1 cellular context compared by ENCODE assay signal in the genomic region with DNA sequence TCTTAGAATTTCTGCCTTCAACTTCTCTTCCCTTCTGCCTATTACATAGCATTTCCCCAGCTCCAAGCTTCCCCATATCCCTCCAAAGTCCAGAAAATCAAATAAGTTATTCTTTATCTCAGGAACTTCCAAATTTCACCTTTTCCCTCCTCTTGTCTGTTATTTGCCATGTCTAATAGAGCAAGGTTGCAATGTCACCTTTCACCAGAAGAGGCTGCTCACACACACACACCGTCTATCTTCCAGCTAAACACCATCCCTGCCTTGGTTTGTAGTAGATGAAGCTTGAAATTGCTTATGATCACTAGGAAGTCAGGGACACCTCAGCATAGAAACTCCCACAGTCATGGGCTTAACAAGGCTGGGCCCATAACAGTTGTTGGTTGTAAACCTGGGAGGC.
TF ChIP-seq lines count a peak whose summit lies in the region.

No MANE protein-coding gene starts in this region.

TF ChIP-seq in GM23338, 12 proteins besides CTCF, POLR2A, EP300 and RAD21 (continued from another document):
- TF ChIP-seq, protein P1, sequence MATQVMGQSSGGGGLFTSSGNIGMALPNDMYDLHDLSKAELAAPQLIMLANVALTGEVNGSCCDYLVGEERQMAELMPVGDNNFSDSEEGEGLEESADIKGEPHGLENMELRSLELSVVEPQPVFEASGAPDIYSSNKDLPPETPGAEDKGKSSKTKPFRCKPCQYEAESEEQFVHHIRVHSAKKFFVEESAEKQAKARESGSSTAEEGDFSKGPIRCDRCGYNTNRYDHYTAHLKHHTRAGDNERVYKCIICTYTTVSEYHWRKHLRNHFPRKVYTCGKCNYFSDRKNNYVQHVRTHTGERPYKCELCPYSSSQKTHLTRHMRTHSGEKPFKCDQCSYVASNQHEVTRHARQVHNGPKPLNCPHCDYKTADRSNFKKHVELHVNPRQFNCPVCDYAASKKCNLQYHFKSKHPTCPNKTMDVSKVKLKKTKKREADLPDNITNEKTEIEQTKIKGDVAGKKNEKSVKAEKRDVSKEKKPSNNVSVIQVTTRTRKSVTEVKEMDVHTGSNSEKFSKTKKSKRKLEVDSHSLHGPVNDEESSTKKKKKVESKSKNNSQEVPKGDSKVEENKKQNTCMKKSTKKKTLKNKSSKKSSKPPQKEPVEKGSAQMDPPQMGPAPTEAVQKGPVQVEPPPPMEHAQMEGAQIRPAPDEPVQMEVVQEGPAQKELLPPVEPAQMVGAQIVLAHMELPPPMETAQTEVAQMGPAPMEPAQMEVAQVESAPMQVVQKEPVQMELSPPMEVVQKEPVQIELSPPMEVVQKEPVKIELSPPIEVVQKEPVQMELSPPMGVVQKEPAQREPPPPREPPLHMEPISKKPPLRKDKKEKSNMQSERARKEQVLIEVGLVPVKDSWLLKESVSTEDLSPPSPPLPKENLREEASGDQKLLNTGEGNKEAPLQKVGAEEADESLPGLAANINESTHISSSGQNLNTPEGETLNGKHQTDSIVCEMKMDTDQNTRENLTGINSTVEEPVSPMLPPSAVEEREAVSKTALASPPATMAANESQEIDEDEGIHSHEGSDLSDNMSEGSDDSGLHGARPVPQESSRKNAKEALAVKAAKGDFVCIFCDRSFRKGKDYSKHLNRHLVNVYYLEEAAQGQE (IDR thresholded peaks at IDR 0.05; ENCODE audit: unreplicated experiment), result no peak
- TF ChIP-seq CREB1 (CRISPR knock-in tag; IDR thresholded peaks at IDR 0.05; ENCODE audit: low read depth), result no peak
- TF ChIP-seq ZNF331 (CRISPR knock-in tag; IDR thresholded peaks at IDR 0.05; ENCODE audit: low read depth), result no peak
- TF ChIP-seq, protein P2, sequence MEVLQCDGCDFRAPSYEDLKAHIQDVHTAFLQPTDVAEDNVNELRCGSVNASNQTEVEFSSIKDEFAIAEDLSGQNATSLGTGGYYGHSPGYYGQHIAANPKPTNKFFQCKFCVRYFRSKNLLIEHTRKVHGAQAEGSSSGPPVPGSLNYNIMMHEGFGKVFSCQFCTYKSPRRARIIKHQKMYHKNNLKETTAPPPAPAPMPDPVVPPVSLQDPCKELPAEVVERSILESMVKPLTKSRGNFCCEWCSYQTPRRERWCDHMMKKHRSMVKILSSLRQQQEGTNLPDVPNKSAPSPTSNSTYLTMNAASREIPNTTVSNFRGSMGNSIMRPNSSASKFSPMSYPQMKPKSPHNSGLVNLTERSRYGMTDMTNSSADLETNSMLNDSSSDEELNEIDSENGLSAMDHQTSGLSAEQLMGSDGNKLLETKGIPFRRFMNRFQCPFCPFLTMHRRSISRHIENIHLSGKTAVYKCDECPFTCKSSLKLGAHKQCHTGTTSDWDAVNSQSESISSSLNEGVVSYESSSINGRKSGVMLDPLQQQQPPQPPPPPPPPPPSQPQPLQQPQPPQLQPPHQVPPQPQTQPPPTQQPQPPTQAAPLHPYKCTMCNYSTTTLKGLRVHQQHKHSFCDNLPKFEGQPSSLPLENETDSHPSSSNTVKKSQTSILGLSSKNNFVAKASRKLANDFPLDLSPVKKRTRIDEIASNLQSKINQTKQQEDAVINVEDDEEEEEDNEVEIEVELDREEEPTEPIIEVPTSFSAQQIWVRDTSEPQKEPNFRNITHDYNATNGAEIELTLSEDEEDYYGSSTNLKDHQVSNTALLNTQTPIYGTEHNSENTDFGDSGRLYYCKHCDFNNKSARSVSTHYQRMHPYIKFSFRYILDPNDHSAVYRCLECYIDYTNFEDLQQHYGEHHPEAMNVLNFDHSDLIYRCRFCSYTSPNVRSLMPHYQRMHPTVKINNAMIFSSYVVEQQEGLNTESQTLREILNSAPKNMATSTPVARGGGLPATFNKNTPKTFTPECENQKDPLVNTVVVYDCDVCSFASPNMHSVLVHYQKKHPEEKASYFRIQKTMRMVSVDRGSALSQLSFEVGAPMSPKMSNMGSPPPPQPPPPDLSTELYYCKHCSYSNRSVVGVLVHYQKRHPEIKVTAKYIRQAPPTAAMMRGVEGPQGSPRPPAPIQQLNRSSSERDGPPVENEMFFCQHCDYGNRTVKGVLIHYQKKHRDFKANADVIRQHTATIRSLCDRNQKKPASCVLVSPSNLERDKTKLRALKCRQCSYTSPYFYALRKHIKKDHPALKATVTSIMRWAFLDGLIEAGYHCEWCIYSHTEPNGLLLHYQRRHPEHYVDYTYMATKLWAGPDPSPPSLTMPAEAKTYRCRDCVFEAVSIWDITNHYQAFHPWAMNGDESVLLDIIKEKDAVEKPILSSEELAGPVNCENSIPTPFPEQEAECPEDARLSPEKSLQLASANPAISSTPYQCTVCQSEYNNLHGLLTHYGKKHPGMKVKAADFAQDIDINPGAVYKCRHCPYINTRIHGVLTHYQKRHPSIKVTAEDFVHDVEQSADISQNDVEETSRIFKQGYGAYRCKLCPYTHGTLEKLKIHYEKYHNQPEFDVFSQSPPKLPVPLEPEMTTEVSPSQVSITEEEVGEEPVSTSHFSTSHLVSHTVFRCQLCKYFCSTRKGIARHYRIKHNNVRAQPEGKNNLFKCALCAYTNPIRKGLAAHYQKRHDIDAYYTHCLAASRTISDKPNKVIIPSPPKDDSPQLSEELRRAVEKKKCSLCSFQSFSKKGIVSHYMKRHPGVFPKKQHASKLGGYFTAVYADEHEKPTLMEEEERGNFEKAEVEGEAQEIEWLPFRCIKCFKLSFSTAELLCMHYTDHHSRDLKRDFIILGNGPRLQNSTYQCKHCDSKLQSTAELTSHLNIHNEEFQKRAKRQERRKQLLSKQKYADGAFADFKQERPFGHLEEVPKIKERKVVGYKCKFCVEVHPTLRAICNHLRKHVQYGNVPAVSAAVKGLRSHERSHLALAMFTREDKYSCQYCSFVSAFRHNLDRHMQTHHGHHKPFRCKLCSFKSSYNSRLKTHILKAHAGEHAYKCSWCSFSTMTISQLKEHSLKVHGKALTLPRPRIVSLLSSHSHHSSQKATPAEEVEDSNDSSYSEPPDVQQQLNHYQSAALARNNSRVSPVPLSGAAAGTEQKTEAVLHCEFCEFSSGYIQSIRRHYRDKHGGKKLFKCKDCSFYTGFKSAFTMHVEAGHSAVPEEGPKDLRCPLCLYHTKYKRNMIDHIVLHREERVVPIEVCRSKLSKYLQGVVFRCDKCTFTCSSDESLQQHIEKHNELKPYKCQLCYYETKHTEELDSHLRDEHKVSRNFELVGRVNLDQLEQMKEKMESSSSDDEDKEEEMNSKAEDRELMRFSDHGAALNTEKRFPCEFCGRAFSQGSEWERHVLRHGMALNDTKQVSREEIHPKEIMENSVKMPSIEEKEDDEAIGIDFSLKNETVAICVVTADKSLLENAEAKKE (CRISPR knock-in tag; IDR thresholded peaks at IDR 0.05), result no peak
- TF ChIP-seq STAT1 (IDR thresholded peaks at IDR 0.05; ENCODE audit: unreplicated experiment), result no peak
- TF ChIP-seq, protein P3, sequence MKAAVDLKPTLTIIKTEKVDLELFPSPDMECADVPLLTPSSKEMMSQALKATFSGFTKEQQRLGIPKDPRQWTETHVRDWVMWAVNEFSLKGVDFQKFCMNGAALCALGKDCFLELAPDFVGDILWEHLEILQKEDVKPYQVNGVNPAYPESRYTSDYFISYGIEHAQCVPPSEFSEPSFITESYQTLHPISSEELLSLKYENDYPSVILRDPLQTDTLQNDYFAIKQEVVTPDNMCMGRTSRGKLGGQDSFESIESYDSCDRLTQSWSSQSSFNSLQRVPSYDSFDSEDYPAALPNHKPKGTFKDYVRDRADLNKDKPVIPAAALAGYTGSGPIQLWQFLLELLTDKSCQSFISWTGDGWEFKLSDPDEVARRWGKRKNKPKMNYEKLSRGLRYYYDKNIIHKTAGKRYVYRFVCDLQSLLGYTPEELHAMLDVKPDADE (IDR thresholded peaks at IDR 0.05), result no peak
- no peak for TF ChIP-seq ZNF114 (CRISPR knock-in tag; IDR thresholded peaks at IDR 0.05)
- no peak for TF ChIP-seq EZH2phosphoT487 (IDR thresholded peaks at IDR 0.05; ENCODE audit: unreplicated experiment)
- TF ChIP-seq EZH2 (IDR thresholded peaks at IDR 0.05; ENCODE audit: low read depth, unreplicated experiment), result no peak
- TF ChIP-seq NANOG (IDR thresholded peaks at IDR 0.05; ENCODE audit: borderline replicate concordance), result no peak
- TF ChIP-seq POLR2AphosphoS5 (IDR thresholded peaks at IDR 0.05; ENCODE audit: low read depth), result no peak
TF ChIP-seq in GM23338: peak in this region for 0.
